26 cellular contexts compared by ENCODE assay signal in genomic region chr7:156857757-156858156, GRCh38. TPM values are rescaled to one million over a fixed set of nuclear protein-coding genes. Genes with fewer than 3 reads are reported as not detected.
DNase-seq lines count a peak whose midpoint lies in the region; ATAC-seq, FAIRE-seq and TF ChIP-seq lines count a peak whose summit lies in the region.
"Had no signal": no experiment of that assay in that cellular context is flagged by ENCODE, and none has a peak within 500 bp of the region (broad histone marks: within the 10 kb centered on the region; RNA-seq: fewer than 3 reads in every experiment).

No MANE protein-coding gene starts in this region.

- H3K36me3 ChIP-seq in breast epithelium (no peaks in the 10 kb centered on the region), HEK293 (ENCODE audit: control insufficient read depth in 2 of 2, insufficient read depth in 1 of 2, low read length in 2 of 2) (peaks cover 0 to 23% of the 10 kb centered on the region in 2 experiments; a peak in 1 of 3 replicates)

- ATAC-seq in A549 = no peak
- no peak for ATAC-seq in GM18868 (IDR thresholded peaks at IDR 0.05; ENCODE audit: unreplicated experiment)

- peaks cover 24 to 38% of the 10 kb centered on the region in 2 donors for H3K9me3 ChIP-seq in breast epithelium
- peaks cover 32% of the 10 kb centered on the region for H3K9me3 ChIP-seq in A549
- H3K9me3 ChIP-seq in HEK293 (ENCODE audit: control insufficient read depth, insufficient read depth, low read depth, low read length) = no peaks in the 10 kb centered on the region

- DNase-seq in MCF 10A (ENCODE audit: unreplicated experiment) (no peak), breast epithelium (ENCODE audit: low spot score in 2 of 2) (no peak), A549 (ENCODE audit: low read depth in 1 of 2, low spot score in 1 of 2) (no peak), HFFc6 (no peak)
- no peak for DNase-seq in activated naive CD4-positive, alpha-beta T cell treated with anti-CD3 and anti-CD28 coated beads, Interleukin-2, amount 50 U/mL, for 16 hours
- DNase-seq: 8988T; ACHN; BE2C; C1 segment of cervical spinal cord; CD4-positive, alpha-beta memory T cell; CD4-positive, CD25-positive, alpha-beta regulatory T cell; CD8-positive, alpha-beta memory T cell; COR-L47; DMS 273 treated with DMSO at 0.1 percent for 48 hours; DMS153; DMS53; DMS79; DND-41; EL; GF-D8 had no signal

- TF ChIP-seq POLR2A in breast epithelium (IDR thresholded peaks at IDR 0.05) (no peak), A549 (IDR thresholded peaks at IDR 0.05; ENCODE audit: low read length) (no peak)

- H3K27ac ChIP-seq in breast epithelium (no peak overlapping the region), A549 (no peak overlapping the region), HEK293 (ENCODE audit: extremely low read depth, low read depth, low read length) (no peak overlapping the region)
- H3K27ac ChIP-seq: BLaER1 had no signal

- no peak for TF ChIP-seq RAD21 in A549 (conservative IDR thresholded peaks at IDR 0.05 in 1 of 2, IDR thresholded peaks at IDR 0.05 in 1 of 2)

- H3K27me3 ChIP-seq in breast epithelium = no peaks in the 10 kb centered on the region
- H3K27me3 ChIP-seq: BE2C, BLaER1 had no signal

- CTCF ChIA-PET in MCF 10A (lab: Yijun Ruan, JAX) = interaction anchor here (0.6 kb wide), 1 partner anchor 522 kb away, joined by 3 read pairs; no protein-coding TSS in a partner anchor
- CTCF ChIA-PET in A549 (lab: Yijun Ruan, JAX) = no interaction called here
- CTCF ChIA-PET in HEK293 (lab: Yijun Ruan, JAX) = no interaction called here

- H3K4me1 ChIP-seq in breast epithelium (no peaks in the 10 kb centered on the region), A549 (no peaks in the 10 kb centered on the region), HEK293 (ENCODE audit: control insufficient read depth, insufficient read depth, low read length) (no peaks in the 10 kb centered on the region)
- H3K4me1 ChIP-seq: BE2C, BLaER1 had no signal

- TF ChIP-seq CTCF in MCF 10A (IDR thresholded peaks at IDR 0.05; ENCODE audit: unreplicated experiment) (no peak), breast epithelium (IDR thresholded peaks at IDR 0.05) (no peak), A549 (IDR thresholded peaks at IDR 0.05) (no peak), HEK293 (tag by site-specific recombination; IDR thresholded peaks at IDR 0.05) (no peak), HFFc6 (IDR thresholded peaks at IDR 0.05) (no peak)

- POLR2A ChIA-PET in MCF 10A (lab: Yijun Ruan, JAX) = no interaction called here
- POLR2A ChIA-PET in A549 (lab: Yijun Ruan, JAX) = interaction anchor here (0.5 to 0.7 kb wide), 3 partner anchors 8 to 115 kb away, joined by 3 to 5 read pairs (median 4); no protein-coding TSS in a partner anchor
- POLR2A ChIA-PET in HEK293 (lab: Yijun Ruan, JAX) = no interaction called here

- H3K4me1 Mint-ChIP-seq in MCF 10A (ENCODE audit: insufficient read depth, unreplicated experiment) (peaks cover 6% of the 10 kb centered on the region), HFFc6 (ENCODE audit: low read depth) (no peaks in the 10 kb centered on the region)

- H3K27ac Mint-ChIP-seq in MCF 10A (ENCODE audit: low read depth, unreplicated experiment) = peak overlapping the region; percentile 67
- H3K27ac Mint-ChIP-seq in HFFc6 = no peak overlapping the region
- H3K27ac Mint-ChIP-seq: CD14-positive monocyte; CD4-positive, alpha-beta memory T cell; CD4-positive, CD25-positive, alpha-beta regulatory T cell had no signal

- H3K4me3 Mint-ChIP-seq in MCF 10A (ENCODE audit: unreplicated experiment) = no peak overlapping the region
- no peak overlapping the region for H3K4me3 Mint-ChIP-seq in HFFc6
- H3K4me3 Mint-ChIP-seq: CD14-positive monocyte; CD4-positive, alpha-beta memory T cell; CD4-positive, CD25-positive, alpha-beta regulatory T cell had no signal

- WGBS in A549 (ENCODE audit: missing lambda C conversion rate) = 92% methylated on average over 1 of the region's 1 CpG

- no peak overlapping the region for H3K4me3 ChIP-seq in breast epithelium
- no peak overlapping the region for H3K4me3 ChIP-seq in A549
- no peak overlapping the region for H3K4me3 ChIP-seq in HEK293 (ENCODE audit: low read depth, low read length)
- H3K4me3 ChIP-seq: BLaER1 had no signal

- intact Hi-C loops in MCF 10A (cut with micrococcal nuclease) (no loop called here), breast epithelium (cut with DNase I; ENCODE audit: low total_unique reads) (no loop called here)

- peaks cover 31% of the 10 kb centered on the region for H3K36me3 Mint-ChIP-seq in MCF 10A (ENCODE audit: insufficient read depth, unreplicated experiment)
- peaks cover 54% of the 10 kb centered on the region for H3K36me3 Mint-ChIP-seq in HFFc6 (ENCODE audit: low read depth)

- H3K4me2 ChIP-seq in A549 = no peak overlapping the region
- H3K4me2 ChIP-seq: BLaER1 had no signal

- peaks cover 31% of the 10 kb centered on the region for H3K9me3 Mint-ChIP-seq in MCF 10A (ENCODE audit: unreplicated experiment)
- peaks cover 45% of the 10 kb centered on the region for H3K9me3 Mint-ChIP-seq in HFFc6

- no peak for TF ChIP-seq EP300 in A549 (IDR thresholded peaks at IDR 0.05)

- FAIRE-seq in A204.1 (lab: Jason Lieb, UNC) (peak; percentile 56), A549 (lab: Jason Lieb, UNC) (no peak)
- FAIRE-seq: GM12891 had no signal

- no TSS peak for BruUV-seq in MCF 10A (replicated peaks; lab: Mats Ljungman, UMichigan)

- H3K27me3 Mint-ChIP-seq in MCF 10A (ENCODE audit: insufficient read depth, unreplicated experiment) (no peaks in the 10 kb centered on the region), HFFc6 (ENCODE audit: insufficient read depth) (no peaks in the 10 kb centered on the region)
- H3K27me3 Mint-ChIP-seq: CD4-positive, alpha-beta memory T cell; CD4-positive, CD25-positive, alpha-beta regulatory T cell; CD8-positive, alpha-beta memory T cell had no signal

TF ChIP-seq in A549, 52 proteins besides CTCF, POLR2A, EP300 and RAD21:
- 0 out of 2 replicates have a peak, but pooled peaks have one; percentile 38 for TF ChIP-seq HDAC2 (IDR thresholded peaks at IDR 0.05)
- no peak for TF ChIP-seq PBX3 (IDR thresholded peaks at IDR 0.05)
TF ChIP-seq in A549: peak in this region for 1.

TF ChIP-seq in HEK293, 187 proteins besides CTCF, POLR2A, EP300 and RAD21:
- TF ChIP-seq ZNF223 (tag by site-specific recombination; IDR thresholded peaks at IDR 0.05) (no peak), SETDB1 (IDR thresholded peaks at IDR 0.05; ENCODE audit: insufficient read length, low read length) (peak; percentile 75), ZNF664 (tag by site-specific recombination; IDR thresholded peaks at IDR 0.05) (no peak)
TF ChIP-seq in HEK293: peak in this region for 1.

RNA-seq across cellular contexts. Expression of gene LMBR1, which starts 35.2 kb away (rescaled TPM):
- total RNA-seq in MCF 10A (2022) (95.6 and 105 TPM in 2 replicates), breast epithelium (10 to 100 TPM; 69.0 to 90.6 (median 88.8) TPM)
- polyA plus RNA-seq in A549 (2011; rRNA removed) (33.2 and 39.3 TPM in 2 replicates), A549 (2017; fragmentation: RNase III; extraction: RNeasy Plus Mini Kit Qiagen cat#74134 plus additional on column Dnase treatment) (40.3 to 42.9 TPM (median 42.3 TPM) in 3 replicates)
- polyA plus RNA-seq in A549 (2012; cell fraction: cytosol; rRNA removed) = 22.4 TPM in 2 replicates
- 17.6 and 24.0 TPM in 2 replicates for polyA plus RNA-seq in A549 (2012; cell fraction: nucleus; rRNA removed)
- polyA minus RNA-seq in A549 (2011; rRNA and poly(A)+ RNA removed) = 50.3 and 61.3 TPM in 2 replicates
- total RNA-seq in HFFc6 (2021; fragmentation: NEBNext Ultra II Directional; extraction: Animal tissue kit (Norgen Biotek cat#: 25700)) = 10 to 100 TPM; 33.1 to 37.8 (median 36.1) TPM
